In the genomic region with DNA sequence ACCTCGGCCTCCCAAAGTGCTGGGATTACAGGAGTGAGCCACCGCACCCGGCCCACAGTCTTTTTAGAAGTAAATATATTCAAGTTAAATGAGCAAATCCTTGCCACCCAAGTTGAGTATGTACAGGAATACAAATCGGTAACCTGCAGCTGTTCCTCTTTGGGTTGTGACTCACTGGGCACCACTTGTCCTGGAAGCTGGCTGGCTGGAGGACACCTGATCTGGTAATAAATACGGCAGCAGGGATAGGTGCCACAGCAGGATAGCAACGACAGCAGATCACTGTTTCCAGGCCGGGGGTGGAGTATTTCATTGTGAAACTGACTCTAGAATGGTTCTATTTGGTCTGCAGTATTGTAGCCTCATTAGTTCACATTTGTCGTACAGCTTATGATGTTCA, we compare ENCODE assay signal across 25 cellular contexts.
DNase-seq lines count a peak whose midpoint lies in the region; ATAC-seq and TF ChIP-seq lines count a peak whose summit lies in the region.
"Had no signal": no experiment of that assay in that cellular context is flagged by ENCODE, and none has a peak within 500 bp of the region (broad histone marks: within the 10 kb centered on the region; RNA-seq: fewer than 3 reads in every experiment).

No MANE protein-coding gene starts in this region.

- H3K27ac ChIP-seq in RWPE1 = no peak overlapping the region
- H3K27ac ChIP-seq: esophagus muscularis mucosa, GM23248, HL-60, neutrophil, prostate gland, SK-N-MC, thoracic aorta, vagina had no signal

- no peak for TF ChIP-seq CTCF in RWPE1 (conservative IDR thresholded peaks at IDR 0.05; ENCODE audit: low read depth)

- DNase-seq in COLO668 (lab: John Stamatoyannopoulos, UW; ENCODE audit: unreplicated experiment) (peak; percentile 24), DMS53 (lab: John Stamatoyannopoulos, UW) (peak; percentile 89), RWPE1 (ENCODE audit: low spot score) (peak; percentile 38), kidney tubule cell (ENCODE audit: low spot score) (peak; percentile 29), DMS153 (lab: John Stamatoyannopoulos, UW) (no peak), SKM-1 treated with dmso at 0.1 percent for 144 hours (lab: John Stamatoyannopoulos, UW; ENCODE audit: unreplicated experiment) (no peak), NCI-H2107 (lab: John Stamatoyannopoulos, UW) (no peak)
- DNase-seq: activated naive CD8-positive, alpha-beta T cell treated with anti-CD3 and anti-CD28 coated beads for 36 hours; activated T-cell treated with anti-CD3 and anti-CD28 coated beads for 4 hours; aorta; C1 segment of cervical spinal cord; cortex of kidney; foreskin melanocyte; GM23248; left colon; NCI-H2081 treated with DMSO at 0.1 percent for 48 hours; T-helper 17 cell had no signal

- POLR2A ChIA-PET in RWPE1 (lab: Yijun Ruan, JAX; ENCODE audit: low non-redundant PET) = no interaction called here

- ATAC-seq in HG03280 (IDR thresholded peaks at IDR 0.05; ENCODE audit: unreplicated experiment) = no peak
- ATAC-seq: left colon, T-helper 17 cell had no signal

- CTCF ChIA-PET in RWPE1 (lab: Yijun Ruan, JAX) = no interaction called here

Comparison
In these comparisons a context has a peak if more than half of its experiments do, and no peak if none do; other contexts are left out.
1. DNase-seq: peak in COLO668 (single experiment), DMS53 (single experiment), RWPE1 (single experiment) and kidney tubule cell (single experiment); none in DMS153 (single experiment), SKM-1 treated with dmso at 0.1 percent for 144 hours (single experiment) and NCI-H2107 (single experiment).